1 cellular context compared by ENCODE assay signal in the genomic region with DNA sequence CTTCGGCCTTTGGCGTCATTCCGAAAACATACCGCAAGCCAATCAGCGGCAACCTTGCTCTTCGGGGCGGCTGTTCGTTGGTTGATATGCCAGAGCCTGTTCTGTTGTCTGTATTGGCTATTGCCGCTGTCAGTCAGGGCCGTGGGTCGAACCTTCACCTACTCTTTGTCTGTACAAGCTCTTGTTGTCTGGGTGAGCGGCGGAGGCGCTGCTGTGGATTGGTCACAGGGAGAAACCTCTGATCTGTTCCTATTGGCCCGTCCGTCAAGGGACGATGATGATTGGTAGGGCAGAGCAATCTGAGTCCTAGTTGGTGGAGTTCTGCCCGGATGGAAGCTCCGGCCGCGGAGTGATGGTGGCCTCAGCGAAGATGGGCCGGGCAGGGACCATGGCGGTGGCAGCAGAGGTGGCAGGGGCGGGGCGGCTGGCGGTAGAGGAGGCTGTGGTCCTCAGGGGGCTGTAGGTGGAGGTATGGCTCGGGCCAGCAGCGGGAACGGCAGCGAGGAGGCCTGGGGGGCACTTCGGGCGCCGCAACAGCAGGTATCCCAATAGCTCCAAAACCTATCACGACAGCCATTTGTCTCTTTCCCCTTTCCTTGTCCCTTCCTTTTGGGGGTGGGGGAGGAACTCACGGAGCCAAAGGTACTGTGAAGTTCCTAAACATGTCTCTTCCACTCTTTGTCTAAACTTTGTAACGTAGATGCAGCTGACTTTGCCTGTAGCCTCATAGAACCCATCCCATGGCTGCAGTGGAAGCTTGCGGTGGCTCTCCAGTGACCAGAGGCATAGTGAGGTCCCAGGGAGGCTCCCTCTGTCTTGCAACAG.
A peak's percentile ranks its signal among the peaks of the same experiment; 100 is the strongest.
TF ChIP-seq lines count a peak whose summit lies in the region.

Gene WBP1 (plus strand): TSS at position 307 of the 825 bp plus-strand sequence. CDS start 165 bp downstream, at position 472.

TF ChIP-seq in HepG2, 621 proteins besides CTCF, POLR2A, EP300 and RAD21 (continued from another document and continues in another):
- TF ChIP-seq, protein P1, sequence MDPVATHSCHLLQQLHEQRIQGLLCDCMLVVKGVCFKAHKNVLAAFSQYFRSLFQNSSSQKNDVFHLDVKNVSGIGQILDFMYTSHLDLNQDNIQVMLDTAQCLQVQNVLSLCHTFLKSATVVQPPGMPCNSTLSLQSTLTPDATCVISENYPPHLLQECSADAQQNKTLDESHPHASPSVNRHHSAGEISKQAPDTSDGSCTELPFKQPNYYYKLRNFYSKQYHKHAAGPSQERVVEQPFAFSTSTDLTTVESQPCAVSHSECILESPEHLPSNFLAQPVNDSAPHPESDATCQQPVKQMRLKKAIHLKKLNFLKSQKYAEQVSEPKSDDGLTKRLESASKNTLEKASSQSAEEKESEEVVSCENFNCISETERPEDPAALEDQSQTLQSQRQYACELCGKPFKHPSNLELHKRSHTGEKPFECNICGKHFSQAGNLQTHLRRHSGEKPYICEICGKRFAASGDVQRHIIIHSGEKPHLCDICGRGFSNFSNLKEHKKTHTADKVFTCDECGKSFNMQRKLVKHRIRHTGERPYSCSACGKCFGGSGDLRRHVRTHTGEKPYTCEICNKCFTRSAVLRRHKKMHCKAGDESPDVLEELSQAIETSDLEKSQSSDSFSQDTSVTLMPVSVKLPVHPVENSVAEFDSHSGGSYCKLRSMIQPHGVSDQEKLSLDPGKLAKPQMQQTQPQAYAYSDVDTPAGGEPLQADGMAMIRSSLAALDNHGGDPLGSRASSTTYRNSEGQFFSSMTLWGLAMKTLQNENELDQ (CRISPR knock-in tag; IDR thresholded peaks at IDR 0.05; ENCODE audit: borderline replicate concordance) = no peak
- TF ChIP-seq ZNF207 (IDR thresholded peaks at IDR 0.05; ENCODE audit: borderline replicate concordance) (no peak), MLLT10 (CRISPR knock-in tag; IDR thresholded peaks at IDR 0.05) (no peak), ZNF546 (CRISPR knock-in tag; conservative IDR thresholded peaks at IDR 0.05) (no peak), IRF1 (CRISPR knock-in tag; IDR thresholded peaks at IDR 0.05; ENCODE audit: low read depth) (no peak), ZNF329 (CRISPR knock-in tag; IDR thresholded peaks at IDR 0.05; ENCODE audit: low read depth) (no peak), NFRKB (IDR thresholded peaks at IDR 0.05) (no peak), FIP1L1 (IDR thresholded peaks at IDR 0.05; ENCODE audit: borderline replicate concordance, insufficient read depth, low read depth, low read length) (no peak), ATF1 (CRISPR knock-in tag; IDR thresholded peaks at IDR 0.05) (peak; percentile 96), TCF7L2 (IDR thresholded peaks at IDR 0.05; ENCODE audit: low read depth, low read length) (no peak), ZFP36 (IDR thresholded peaks at IDR 0.05; ENCODE audit: borderline replicate concordance, low read depth, low read length, partially characterized antibody) (no peak), BRF2 (CRISPR knock-in tag; IDR thresholded peaks at IDR 0.05) (no peak), ZNF558 (CRISPR knock-in tag; IDR thresholded peaks at IDR 0.05; ENCODE audit: borderline replicate concordance) (no peak), WIZ (CRISPR knock-in tag; IDR thresholded peaks at IDR 0.05) (no peak), PAWR (CRISPR knock-in tag; IDR thresholded peaks at IDR 0.05; ENCODE audit: borderline replicate concordance) (no peak), STAG1 (CRISPR knock-in tag; IDR thresholded peaks at IDR 0.05) (no peak), ARID5B (CRISPR knock-in tag; IDR thresholded peaks at IDR 0.05) (no peak), ZFYVE20 (CRISPR knock-in tag; IDR thresholded peaks at IDR 0.05; ENCODE audit: borderline replicate concordance, low read depth) (no peak), THYN1 (CRISPR knock-in tag; IDR thresholded peaks at IDR 0.05; ENCODE audit: borderline replicate concordance, low read depth) (no peak), NR2F6 (IDR thresholded peaks at IDR 0.05) (no peak), NR2F6 (CRISPR knock-in tag; IDR thresholded peaks at IDR 0.05) (no peak), TSC22D2 (CRISPR knock-in tag; IDR thresholded peaks at IDR 0.05; ENCODE audit: borderline replicate concordance) (0 out of 2 replicates have a peak, but pooled peaks have one; percentile 1), DRAP1 (CRISPR knock-in tag; IDR thresholded peaks at IDR 0.05) (peak; percentile 92), ZNF17 (CRISPR knock-in tag; IDR thresholded peaks at IDR 0.05) (no peak), IRF2 (CRISPR knock-in tag; IDR thresholded peaks at IDR 0.05) (peak; percentile 14; the same call in 1 of the 2 replicates), SMAD9 (CRISPR knock-in tag; IDR thresholded peaks at IDR 0.05) (no peak), CEBPG (CRISPR knock-in tag; IDR thresholded peaks at IDR 0.05) (no peak), ZNF788 (CRISPR knock-in tag; IDR thresholded peaks at IDR 0.05; ENCODE audit: borderline replicate concordance) (peak; percentile 70; the same call in 1 of the 2 replicates), ZNF317 (CRISPR knock-in tag; IDR thresholded peaks at IDR 0.05) (no peak), ISX (CRISPR knock-in tag; conservative IDR thresholded peaks at IDR 0.05) (no peak), ZNF431 (CRISPR knock-in tag; IDR thresholded peaks at IDR 0.05; ENCODE audit: borderline replicate concordance, low read depth) (no peak), JARID2 (CRISPR knock-in tag; IDR thresholded peaks at IDR 0.05; ENCODE audit: insufficient replicate concordance) (no peak), ZNF235 (CRISPR knock-in tag; IDR thresholded peaks at IDR 0.05; ENCODE audit: borderline replicate concordance) (no peak), MAFK (conservative IDR thresholded peaks at IDR 0.05 in 1 of 2, IDR thresholded peaks at IDR 0.05 in 1 of 2; ENCODE audit: low read length in 2 of 2) (no peak), ZNF639 (CRISPR knock-in tag; conservative IDR thresholded peaks at IDR 0.05) (no peak)
- TF ChIP-seq, protein P2, sequence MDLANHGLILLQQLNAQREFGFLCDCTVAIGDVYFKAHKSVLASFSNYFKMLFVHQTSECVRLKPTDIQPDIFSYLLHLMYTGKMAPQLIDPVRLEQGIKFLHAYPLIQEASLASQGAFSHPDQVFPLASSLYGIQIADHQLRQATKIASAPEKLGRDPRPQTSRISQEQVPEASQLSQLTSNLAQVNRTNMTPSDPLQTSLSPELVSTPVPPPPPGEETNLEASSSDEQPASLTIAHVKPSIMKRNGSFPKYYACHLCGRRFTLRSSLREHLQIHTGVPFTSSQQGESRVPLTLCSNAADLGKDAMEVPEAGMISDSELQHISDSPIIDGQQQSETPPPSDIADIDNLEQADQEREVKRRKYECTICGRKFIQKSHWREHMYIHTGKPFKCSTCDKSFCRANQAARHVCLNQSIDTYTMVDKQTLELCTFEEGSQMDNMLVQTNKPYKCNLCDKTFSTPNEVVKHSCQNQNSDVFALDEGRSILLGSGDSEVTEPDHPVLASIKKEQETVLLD (CRISPR knock-in tag; IDR thresholded peaks at IDR 0.05; ENCODE audit: low read depth) = no peak
- TF ChIP-seq, protein P3, sequence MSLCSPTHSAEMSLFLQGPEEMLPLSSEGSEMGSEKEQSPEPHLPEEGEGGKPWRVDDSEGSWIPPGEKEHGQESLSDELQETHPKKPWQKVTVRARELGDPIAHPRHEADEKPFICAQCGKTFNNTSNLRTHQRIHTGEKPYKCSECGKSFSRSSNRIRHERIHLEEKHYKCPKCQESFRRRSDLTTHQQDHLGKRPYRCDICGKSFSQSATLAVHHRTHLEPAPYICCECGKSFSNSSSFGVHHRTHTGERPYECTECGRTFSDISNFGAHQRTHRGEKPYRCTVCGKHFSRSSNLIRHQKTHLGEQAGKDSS (CRISPR knock-in tag; IDR thresholded peaks at IDR 0.05; ENCODE audit: borderline replicate concordance, low read depth) = no peak
- TF ChIP-seq, protein P4, sequence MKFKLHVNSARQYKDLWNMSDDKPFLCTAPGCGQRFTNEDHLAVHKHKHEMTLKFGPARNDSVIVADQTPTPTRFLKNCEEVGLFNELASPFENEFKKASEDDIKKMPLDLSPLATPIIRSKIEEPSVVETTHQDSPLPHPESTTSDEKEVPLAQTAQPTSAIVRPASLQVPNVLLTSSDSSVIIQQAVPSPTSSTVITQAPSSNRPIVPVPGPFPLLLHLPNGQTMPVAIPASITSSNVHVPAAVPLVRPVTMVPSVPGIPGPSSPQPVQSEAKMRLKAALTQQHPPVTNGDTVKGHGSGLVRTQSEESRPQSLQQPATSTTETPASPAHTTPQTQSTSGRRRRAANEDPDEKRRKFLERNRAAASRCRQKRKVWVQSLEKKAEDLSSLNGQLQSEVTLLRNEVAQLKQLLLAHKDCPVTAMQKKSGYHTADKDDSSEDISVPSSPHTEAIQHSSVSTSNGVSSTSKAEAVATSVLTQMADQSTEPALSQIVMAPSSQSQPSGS (CRISPR knock-in tag; IDR thresholded peaks at IDR 0.05) = no peak
- TF ChIP-seq, protein P5, sequence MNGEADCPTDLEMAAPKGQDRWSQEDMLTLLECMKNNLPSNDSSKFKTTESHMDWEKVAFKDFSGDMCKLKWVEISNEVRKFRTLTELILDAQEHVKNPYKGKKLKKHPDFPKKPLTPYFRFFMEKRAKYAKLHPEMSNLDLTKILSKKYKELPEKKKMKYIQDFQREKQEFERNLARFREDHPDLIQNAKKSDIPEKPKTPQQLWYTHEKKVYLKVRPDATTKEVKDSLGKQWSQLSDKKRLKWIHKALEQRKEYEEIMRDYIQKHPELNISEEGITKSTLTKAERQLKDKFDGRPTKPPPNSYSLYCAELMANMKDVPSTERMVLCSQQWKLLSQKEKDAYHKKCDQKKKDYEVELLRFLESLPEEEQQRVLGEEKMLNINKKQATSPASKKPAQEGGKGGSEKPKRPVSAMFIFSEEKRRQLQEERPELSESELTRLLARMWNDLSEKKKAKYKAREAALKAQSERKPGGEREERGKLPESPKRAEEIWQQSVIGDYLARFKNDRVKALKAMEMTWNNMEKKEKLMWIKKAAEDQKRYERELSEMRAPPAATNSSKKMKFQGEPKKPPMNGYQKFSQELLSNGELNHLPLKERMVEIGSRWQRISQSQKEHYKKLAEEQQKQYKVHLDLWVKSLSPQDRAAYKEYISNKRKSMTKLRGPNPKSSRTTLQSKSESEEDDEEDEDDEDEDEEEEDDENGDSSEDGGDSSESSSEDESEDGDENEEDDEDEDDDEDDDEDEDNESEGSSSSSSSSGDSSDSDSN (CRISPR knock-in tag; IDR thresholded peaks at IDR 0.05) = peak; percentile 34
- TF ChIP-seq, protein P6, sequence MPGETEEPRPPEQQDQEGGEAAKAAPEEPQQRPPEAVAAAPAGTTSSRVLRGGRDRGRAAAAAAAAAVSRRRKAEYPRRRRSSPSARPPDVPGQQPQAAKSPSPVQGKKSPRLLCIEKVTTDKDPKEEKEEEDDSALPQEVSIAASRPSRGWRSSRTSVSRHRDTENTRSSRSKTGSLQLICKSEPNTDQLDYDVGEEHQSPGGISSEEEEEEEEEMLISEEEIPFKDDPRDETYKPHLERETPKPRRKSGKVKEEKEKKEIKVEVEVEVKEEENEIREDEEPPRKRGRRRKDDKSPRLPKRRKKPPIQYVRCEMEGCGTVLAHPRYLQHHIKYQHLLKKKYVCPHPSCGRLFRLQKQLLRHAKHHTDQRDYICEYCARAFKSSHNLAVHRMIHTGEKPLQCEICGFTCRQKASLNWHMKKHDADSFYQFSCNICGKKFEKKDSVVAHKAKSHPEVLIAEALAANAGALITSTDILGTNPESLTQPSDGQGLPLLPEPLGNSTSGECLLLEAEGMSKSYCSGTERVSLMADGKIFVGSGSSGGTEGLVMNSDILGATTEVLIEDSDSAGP (CRISPR knock-in tag; IDR thresholded peaks at IDR 0.05; ENCODE audit: borderline replicate concordance) = peak; percentile 61; the same call in 1 of the 2 replicates
